Comparison of ENCODE assay signal across 8 cellular contexts in genomic region chr10:48243921-48244320, GRCh38. TPM values are rescaled to one million over a fixed set of nuclear protein-coding genes. Genes with fewer than 3 reads are reported as not detected.
"Had no signal": no experiment of that assay in that cellular context is flagged by ENCODE, and none has a peak within 500 bp of the region (broad histone marks: within the 10 kb centered on the region; RNA-seq: fewer than 3 reads in every experiment).

No MANE protein-coding gene starts in this region.

RNA-seq across cellular contexts. Expression of gene FRMPD2, which starts 30.6 kb away (rescaled TPM):
- total RNA-seq: left lobe of liver, left ventricle myocardium superior, mesenteric fat pad, mononuclear cell, myocyte had no signal
- polyA plus RNA-seq: immature natural killer cell, keratinocyte, liver had no signal
